Comparison of ENCODE assay signal across 8 cellular contexts in genomic region chr11:95835768-95836488, GRCh38. TPM values are rescaled to one million over a fixed set of nuclear protein-coding genes. Genes with fewer than 3 reads are reported as not detected.
DNase-seq lines count a peak whose midpoint lies in the region; ATAC-seq and TF ChIP-seq lines count a peak whose summit lies in the region.

No MANE protein-coding gene starts in this region.

- no peak overlapping the region for H3K27ac ChIP-seq in lung (ENCODE audit: low read depth in 1 of 2, low read length in 1 of 2)

- H3K36me3 Mint-ChIP-seq in activated CD4-positive, alpha-beta T cell treated with anti-CD3 and anti-CD28 coated beads, Interleukin-2, amount 10 ng/mL, durations not matched to agents 24 days and 14 days (ENCODE audit: low read depth) = peaks cover 50% of the 10 kb centered on the region

- ATAC-seq in HG03432 (IDR thresholded peaks at IDR 0.05; ENCODE audit: unreplicated experiment) = peak; percentile 93
- ATAC-seq in lung (ENCODE audit: insufficient read depth, low FRiP score) = peak; percentile 90

- no peak overlapping the region for H3K4me3 Mint-ChIP-seq in activated CD4-positive, alpha-beta T cell treated with anti-CD3 and anti-CD28 coated beads, Interleukin-2, amount 10 ng/mL, durations not matched to agents 24 days and 14 days

- peak; percentile 79 for TF ChIP-seq CTCF in lung (IDR thresholded peaks at IDR 0.05; ENCODE audit: control extremely low read depth, extremely low read depth)

- H3K4me3 ChIP-seq in lung = no peak overlapping the region

- H3K9me3 ChIP-seq in lung (ENCODE audit: control insufficient read depth in 2 of 2, insufficient read depth in 1 of 2, low read length in 1 of 2) = no peaks in the 10 kb centered on the region

- H3K4me1 Mint-ChIP-seq in activated CD4-positive, alpha-beta T cell treated with anti-CD3 and anti-CD28 coated beads, Interleukin-2, amount 10 ng/mL, durations not matched to agents 24 days and 14 days = no peaks in the 10 kb centered on the region

- H3K27me3 ChIP-seq in lung (ENCODE audit: control insufficient read depth, insufficient read depth) = no peaks in the 10 kb centered on the region

- DNase-seq in CD1c-positive myeloid dendritic cell (ENCODE audit: extremely low spot score) (peak; percentile 71), GM19238 (ENCODE audit: insufficient read length, low spot score) (peak; percentile 10), NCI-H460 (ENCODE audit: extremely low read depth, low read depth) (peak; percentile 69), dermis blood vessel endothelial cell (peak; percentile 85), lung (ENCODE audit: low spot score) (peak; percentile 61)
- peak; percentile 87 for DNase-seq in activated CD4-positive, alpha-beta T cell treated with anti-CD3 and anti-CD28 coated beads, Interleukin-2, amount 10 ng/mL, durations not matched to agents 24 days and 14 days
- peak; percentile 1 for DNase-seq in stimulated activated CD8-positive, alpha-beta memory T cell treated with anti-CD3 and anti-CD28 coated beads, Interleukin-12 subunit alpha, Interleukin-12 subunit beta, amount 100 ng/mL, for 4 hours (ENCODE audit: low read depth)

- H3K27ac Mint-ChIP-seq in activated CD4-positive, alpha-beta T cell treated with anti-CD3 and anti-CD28 coated beads, Interleukin-2, amount 10 ng/mL, durations not matched to agents 24 days and 14 days = no peak overlapping the region

- 19 to 33% methylated on average over 3 of the region's 3 CpGs for WGBS in lung, 2 donors

- H3K9me3 Mint-ChIP-seq in activated CD4-positive, alpha-beta T cell treated with anti-CD3 and anti-CD28 coated beads, Interleukin-2, amount 10 ng/mL, durations not matched to agents 24 days and 14 days = no peaks in the 10 kb centered on the region

- H3K27me3 Mint-ChIP-seq in activated CD4-positive, alpha-beta T cell treated with anti-CD3 and anti-CD28 coated beads, Interleukin-2, amount 10 ng/mL, durations not matched to agents 24 days and 14 days = no peaks in the 10 kb centered on the region

- intact Hi-C loops in activated CD4-positive, alpha-beta T cell treated with anti-CD3 and anti-CD28 coated beads, Interleukin-2, amount 10 ng/mL, durations not matched to agents 24 days and 14 days (cut with micrococcal nuclease) = loop anchor here (1.0 to 5.0 kb wide), 3 partner anchors 506 to 590 kb away; partner anchors contain the start of gene MAML2

- peaks cover 0 to 31% of the 10 kb centered on the region in 2 donors for H3K36me3 ChIP-seq in lung (ENCODE audit: control insufficient read depth in 2 of 2, insufficient read depth in 2 of 2, low read length in 2 of 2)

- no peaks in the 10 kb centered on the region for H3K4me1 ChIP-seq in lung (ENCODE audit: control insufficient read depth in 2 of 2, insufficient read depth in 2 of 2, low read length in 2 of 2)

RNA-seq across cellular contexts. Expression of gene CEP57, which starts 45.6 kb away (rescaled TPM):
- total RNA-seq in NCI-H460 (2014; rRNA removed; shearing (Covaris generic)) = 42.0 and 45.6 TPM in 2 replicates
- 29.7 and 31.2 TPM in 2 replicates for polyA plus RNA-seq in NCI-H460 (2014; cell fraction: nucleus; rRNA removed)
- total RNA-seq in activated CD4-positive, alpha-beta T cell treated with anti-CD3 and anti-CD28 coated beads, Interleukin-2, amount 10 ng/mL, durations not matched to agents 24 days and 14 days = 75.7 and 87.6 TPM in 2 replicates
- total RNA-seq in dermis blood vessel endothelial cell (49.0 and 63.1 TPM in 2 replicates), lung (10 to 100 TPM; 28.0 to 88.8 TPM)
- polyA plus RNA-seq in lung = 10 to 100 TPM; 11.3 to 16.9 TPM

RNA-seq across cellular contexts. Expression of gene FAM76B, which starts 46.3 kb away (rescaled TPM):
- 19.6 and 21.1 TPM in 2 replicates for total RNA-seq in NCI-H460 (2014; rRNA removed; shearing (Covaris generic))
- polyA plus RNA-seq in NCI-H460 (2014; cell fraction: nucleus; rRNA removed) = 29.4 and 61.8 TPM in 2 replicates
- 39.1 and 43.0 TPM in 2 replicates for total RNA-seq in activated CD4-positive, alpha-beta T cell treated with anti-CD3 and anti-CD28 coated beads, Interleukin-2, amount 10 ng/mL, durations not matched to agents 24 days and 14 days
- total RNA-seq in dermis blood vessel endothelial cell (30.6 and 39.0 TPM in 2 replicates), lung (10 to 100 TPM; 20.0 to 54.0 TPM)
- polyA plus RNA-seq in lung = 10 to 100 TPM; 10.2 to 14.0 TPM

Comparison
In these comparisons a context has a peak if more than half of its experiments do, and no peak if none do; other contexts are left out.
1. DNase-seq: peak in every context shown above with its lines; median percentile 87 in activated CD4-positive, alpha-beta T cell treated with anti-CD3 and anti-CD28 coated beads, Interleukin-2, amount 10 ng/mL, durations not matched to agents 24 days and 14 days; 85 in dermis blood vessel endothelial cell; 71 in CD1c-positive myeloid dendritic cell; 69 in NCI-H460; 61 in lung; 10 in GM19238; 1 in stimulated activated CD8-positive, alpha-beta memory T cell treated with anti-CD3 and anti-CD28 coated beads, Interleukin-12 subunit alpha, Interleukin-12 subunit beta, amount 100 ng/mL, for 4 hours.